Comparison of ENCODE assay signal across 20 cellular contexts in genomic region chr13:63190742-63191141, GRCh38.
DNase-seq lines count a peak whose midpoint lies in the region; ATAC-seq and TF ChIP-seq lines count a peak whose summit lies in the region.
"Had no signal": no experiment of that assay in that cellular context is flagged by ENCODE, and none has a peak within 500 bp of the region (broad histone marks: within the 10 kb centered on the region; RNA-seq: fewer than 3 reads in every experiment).

No MANE protein-coding gene starts in this region.

- CTCF ChIA-PET in SK-N-SH (lab: Yijun Ruan, JAX): no interaction called here

- peak overlapping the region; percentile 76 for H3K27ac ChIP-seq in SK-N-SH (ENCODE audit: low read depth in 2 of 2, low read length in 1 of 2)
- H3K27ac ChIP-seq: Peyer's patch had no signal

- peak overlapping the region; percentile 48; the same call in 1 of the 2 replicates for H3K4me2 ChIP-seq in SK-N-SH

- POLR2A ChIA-PET in SK-N-SH (lab: Yijun Ruan, JAX): no interaction called here

- H3K9me2 ChIP-seq in SK-N-SH: no peaks in the 10 kb centered on the region

- DNase-seq in GM04504 (ENCODE audit: low read depth) (peak; percentile 24), SK-N-SH (no peak), fibroblast of pulmonary artery (ENCODE audit: low read depth) (peak; percentile 49), retinal pigment epithelial cell (ENCODE audit: low read depth) (peak; percentile 80)
- no peak for DNase-seq in activated CD4-positive, alpha-beta T cell treated with anti-CD3 and anti-CD28 coated beads for 4 hours
- no peak for DNase-seq in T-helper 2 cell treated with Interferon-gamma antibody and Interleukin-4, amounts not matched to agents 5 μg/mL and 100 μg/mL, for 36 hours (ENCODE audit: low spot score)
- DNase-seq: CD4-positive, alpha-beta memory T cell; GDM1; KG1; left ventricle myocardium superior; natural killer cell; NCI-H1436 treated with DMSO at 0.1 percent for 48 hours; NCI-H526; Peyer's patch; retina; stimulated activated CD4-positive, alpha-beta T cell treated with anti-CD3 and anti-CD28 coated beads, Interleukin-1b, Interleukin-23, amount 100 ng/mL, for 48 hours had no signal

- H3K4me1 ChIP-seq in SK-N-SH (ENCODE audit: control insufficient read depth in 1 of 2, insufficient read depth in 2 of 2, low read depth in 1 of 2, low read length in 1 of 2): peaks cover 0 to 4% of the 10 kb centered on the region in 2 experiments; a peak in 2 of 4 replicates
- H3K4me1 ChIP-seq: Peyer's patch had no signal

- no peak overlapping the region for H3K27ac Mint-ChIP-seq in T-helper 2 cell treated with Interferon-gamma antibody and Interleukin-4, amounts not matched to agents 5 μg/mL and 100 μg/mL, for 36 hours
- H3K27ac Mint-ChIP-seq: activated naive CD4-positive, alpha-beta T cell treated with anti-CD3 and anti-CD28 coated beads, Interleukin-2, amount 50 U/mL, for 24 hours; CD4-positive, alpha-beta memory T cell; natural killer cell; T-helper 1 cell treated with Interleukin-12 subunit alpha and Interleukin-12 subunit beta and Interleukin-4 antibody, amounts not matched to agents 30 μg/mL and 1 μg/mL, for 36 hours had no signal

- no peaks in the 10 kb centered on the region for H3K4me1 Mint-ChIP-seq in T-helper 2 cell treated with Interferon-gamma antibody and Interleukin-4, amounts not matched to agents 5 μg/mL and 100 μg/mL, for 36 hours (ENCODE audit: low read depth)
- H3K4me1 Mint-ChIP-seq: activated naive CD4-positive, alpha-beta T cell treated with anti-CD3 and anti-CD28 coated beads, Interleukin-2, amount 50 U/mL, for 24 hours; CD4-positive, alpha-beta memory T cell; natural killer cell had no signal

- no peak for TF ChIP-seq CTCF in SK-N-SH (IDR thresholded peaks at IDR 0.05)
- no peak for TF ChIP-seq CTCF in fibroblast of pulmonary artery (IDR thresholded peaks at IDR 0.05; ENCODE audit: low read length, missing control alignments)
- TF ChIP-seq CTCF in retinal pigment epithelial cell (conservative IDR thresholded peaks at IDR 0.05; ENCODE audit: low read depth, low read length): no peak

- H3K79me2 ChIP-seq in SK-N-SH (ENCODE audit: insufficient read depth): no peaks in the 10 kb centered on the region

- 15% methylated on average over 5 of the region's 5 CpGs for WGBS in SK-N-SH (ENCODE audit: low lambda C conversion rate)

- H2AFZ ChIP-seq in SK-N-SH (ENCODE audit: low read depth): peak overlapping the region; percentile 69

- no peaks in the 10 kb centered on the region for H3K9me3 ChIP-seq in SK-N-SH
- H3K9me3 ChIP-seq: Peyer's patch had no signal

- no peaks in the 10 kb centered on the region for H3K27me3 Mint-ChIP-seq in T-helper 2 cell treated with Interferon-gamma antibody and Interleukin-4, amounts not matched to agents 5 μg/mL and 100 μg/mL, for 36 hours (ENCODE audit: low read depth)
- H3K27me3 Mint-ChIP-seq: activated naive CD4-positive, alpha-beta T cell treated with anti-CD3 and anti-CD28 coated beads, Interleukin-2, amount 50 U/mL, for 24 hours; CD4-positive, alpha-beta memory T cell had no signal

- TF ChIP-seq RAD21 in SK-N-SH (IDR thresholded peaks at IDR 0.05; ENCODE audit: low read length): no peak

- peaks cover 24% of the 10 kb centered on the region for H3K9me3 Mint-ChIP-seq in T-helper 2 cell treated with Interferon-gamma antibody and Interleukin-4, amounts not matched to agents 5 μg/mL and 100 μg/mL, for 36 hours

- H3K4me3 ChIP-seq in SK-N-SH (ENCODE audit: low read depth in 2 of 2, low read length in 1 of 2) (peak overlapping the region in 1 of 2 experiments; percentile 17; a peak in 1 of 4 replicates), fibroblast of pulmonary artery (replicated peaks; ENCODE audit: low read depth, low read length) (no peak overlapping the region), retinal pigment epithelial cell (ENCODE audit: low read length) (peak overlapping the region; percentile 5)
- H3K4me3 ChIP-seq: Peyer's patch had no signal

- H3K4me3 Mint-ChIP-seq in T-helper 2 cell treated with Interferon-gamma antibody and Interleukin-4, amounts not matched to agents 5 μg/mL and 100 μg/mL, for 36 hours: no peak overlapping the region
- H3K4me3 Mint-ChIP-seq: activated naive CD4-positive, alpha-beta T cell treated with anti-CD3 and anti-CD28 coated beads, Interleukin-2, amount 50 U/mL, for 24 hours; CD4-positive, alpha-beta memory T cell; natural killer cell; T-helper 1 cell treated with Interleukin-12 subunit alpha and Interleukin-12 subunit beta and Interleukin-4 antibody, amounts not matched to agents 30 μg/mL and 1 μg/mL, for 36 hours had no signal

- no peaks in the 10 kb centered on the region for H4K20me1 ChIP-seq in SK-N-SH (ENCODE audit: insufficient read depth)

- TF ChIP-seq EP300 in SK-N-SH (IDR thresholded peaks at IDR 0.05; ENCODE audit: borderline replicate concordance in 1 of 2, low read depth in 1 of 2, low read length in 1 of 2): peak in 1 of 2 experiments; percentile 61; a peak in 1 of 4 replicates

- H3K9ac ChIP-seq in SK-N-SH: peak overlapping the region; percentile 11; the same call in 1 of the 2 replicates

- ATAC-seq in HG02885 (IDR thresholded peaks at IDR 0.05; ENCODE audit: poor library complexity, unreplicated experiment) (no peak), HG03342 (IDR thresholded peaks at IDR 0.05; ENCODE audit: unreplicated experiment) (no peak)
- ATAC-seq: left ventricle myocardium superior, natural killer cell had no signal

- no peaks in the 10 kb centered on the region for H3K36me3 Mint-ChIP-seq in T-helper 2 cell treated with Interferon-gamma antibody and Interleukin-4, amounts not matched to agents 5 μg/mL and 100 μg/mL, for 36 hours (ENCODE audit: low read depth)
- H3K36me3 Mint-ChIP-seq: activated naive CD4-positive, alpha-beta T cell treated with anti-CD3 and anti-CD28 coated beads, Interleukin-2, amount 50 U/mL, for 24 hours; CD4-positive, alpha-beta memory T cell; natural killer cell had no signal

- H3F3A ChIP-seq in SK-N-SH (replicated peaks; ENCODE audit: insufficient read depth): peaks cover 16% of the 10 kb centered on the region

- no peaks in the 10 kb centered on the region for H3K36me3 ChIP-seq in SK-N-SH (replicated peaks in 1 of 2; ENCODE audit: control insufficient read depth in 1 of 2, insufficient read depth in 2 of 2, low read length in 1 of 2)
- H3K36me3 ChIP-seq: Peyer's patch had no signal

- H3K27me3 ChIP-seq in SK-N-SH (ENCODE audit: insufficient read depth): no peaks in the 10 kb centered on the region
- H3K27me3 ChIP-seq: Peyer's patch had no signal

TF ChIP-seq in SK-N-SH, 30 proteins besides CTCF, POLR2A, EP300 and RAD21 (continues in another document):
- TF ChIP-seq NRF1 (IDR thresholded peaks at IDR 0.05; ENCODE audit: low read depth, low read length) (no peak), TCF12 (IDR thresholded peaks at IDR 0.05) (peak; percentile 39; the same call in 1 of the 2 replicates), FOXM1 (IDR thresholded peaks at IDR 0.05; ENCODE audit: low read depth) (no peak), SIN3A (IDR thresholded peaks at IDR 0.05; ENCODE audit: borderline replicate concordance, low read depth, low read length) (no peak), CHD2 (IDR thresholded peaks at IDR 0.05; ENCODE audit: low read length, partially characterized antibody) (no peak), GABPA (IDR thresholded peaks at IDR 0.05; ENCODE audit: low read depth) (no peak), MEF2A (IDR thresholded peaks at IDR 0.05; ENCODE audit: borderline replicate concordance, low read depth) (no peak), YY1 (IDR thresholded peaks at IDR 0.05; ENCODE audit: low read depth) (no peak), POLR2AphosphoS5 (IDR thresholded peaks at IDR 0.05; ENCODE audit: low read depth, low read length) (no peak), JUND (IDR thresholded peaks at IDR 0.05) (peak; percentile 84), PBX3 (IDR thresholded peaks at IDR 0.05) (peak; percentile 76), FOXJ3 (CRISPR knock-in tag; IDR thresholded peaks at IDR 0.05) (no peak), EZH2phosphoT487 (IDR thresholded peaks at IDR 0.05; ENCODE audit: borderline replicate concordance, low read depth) (no peak), NFIC (IDR thresholded peaks at IDR 0.05; ENCODE audit: borderline replicate concordance) (0 out of 2 replicates have a peak, but pooled peaks have one; percentile 38), RFX5 (IDR thresholded peaks at IDR 0.05; ENCODE audit: low read length) (no peak)
- TF ChIP-seq, protein P1, sequence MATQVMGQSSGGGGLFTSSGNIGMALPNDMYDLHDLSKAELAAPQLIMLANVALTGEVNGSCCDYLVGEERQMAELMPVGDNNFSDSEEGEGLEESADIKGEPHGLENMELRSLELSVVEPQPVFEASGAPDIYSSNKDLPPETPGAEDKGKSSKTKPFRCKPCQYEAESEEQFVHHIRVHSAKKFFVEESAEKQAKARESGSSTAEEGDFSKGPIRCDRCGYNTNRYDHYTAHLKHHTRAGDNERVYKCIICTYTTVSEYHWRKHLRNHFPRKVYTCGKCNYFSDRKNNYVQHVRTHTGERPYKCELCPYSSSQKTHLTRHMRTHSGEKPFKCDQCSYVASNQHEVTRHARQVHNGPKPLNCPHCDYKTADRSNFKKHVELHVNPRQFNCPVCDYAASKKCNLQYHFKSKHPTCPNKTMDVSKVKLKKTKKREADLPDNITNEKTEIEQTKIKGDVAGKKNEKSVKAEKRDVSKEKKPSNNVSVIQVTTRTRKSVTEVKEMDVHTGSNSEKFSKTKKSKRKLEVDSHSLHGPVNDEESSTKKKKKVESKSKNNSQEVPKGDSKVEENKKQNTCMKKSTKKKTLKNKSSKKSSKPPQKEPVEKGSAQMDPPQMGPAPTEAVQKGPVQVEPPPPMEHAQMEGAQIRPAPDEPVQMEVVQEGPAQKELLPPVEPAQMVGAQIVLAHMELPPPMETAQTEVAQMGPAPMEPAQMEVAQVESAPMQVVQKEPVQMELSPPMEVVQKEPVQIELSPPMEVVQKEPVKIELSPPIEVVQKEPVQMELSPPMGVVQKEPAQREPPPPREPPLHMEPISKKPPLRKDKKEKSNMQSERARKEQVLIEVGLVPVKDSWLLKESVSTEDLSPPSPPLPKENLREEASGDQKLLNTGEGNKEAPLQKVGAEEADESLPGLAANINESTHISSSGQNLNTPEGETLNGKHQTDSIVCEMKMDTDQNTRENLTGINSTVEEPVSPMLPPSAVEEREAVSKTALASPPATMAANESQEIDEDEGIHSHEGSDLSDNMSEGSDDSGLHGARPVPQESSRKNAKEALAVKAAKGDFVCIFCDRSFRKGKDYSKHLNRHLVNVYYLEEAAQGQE (IDR thresholded peaks at IDR 0.05; ENCODE audit: low read depth, low read length): no peak

Comparison
In these comparisons a context has a peak if more than half of its experiments do, and no peak if none do; other contexts are left out.
1. DNase-seq: peak in GM04504 (single experiment), fibroblast of pulmonary artery (single experiment) and retinal pigment epithelial cell (single experiment); none in SK-N-SH (single experiment), activated CD4-positive, alpha-beta T cell treated with anti-CD3 and anti-CD28 coated beads for 4 hours (0 of 2) and T-helper 2 cell treated with Interferon-gamma antibody and Interleukin-4, amounts not matched to agents 5 μg/mL and 100 μg/mL, for 36 hours (single experiment).